In genomic region chr11:116986521-116987105, GRCh38 we compare ENCODE assay signal across 8 cellular contexts.
A peak's percentile ranks its signal among the peaks of the same experiment; 100 is the strongest.
DNase-seq lines count a peak whose midpoint lies in the region; ATAC-seq, FAIRE-seq and TF ChIP-seq lines count a peak whose summit lies in the region.

No MANE protein-coding gene starts in this region.

- no peak overlapping the region for H3K4me2 ChIP-seq in neural progenitor cell

- DNase-seq in GM06990 (ENCODE audit: extremely low read depth, insufficient read length) (peak; percentile 31), OCI-M1 (lab: John Stamatoyannopoulos, UW) (peak; percentile 64), pancreas (no peak), neural progenitor cell (ENCODE audit: low spot score) (no peak), NCI-H1930 (lab: John Stamatoyannopoulos, UW) (no peak), GM10266 (ENCODE audit: extremely low spot score) (no peak)

- H3K4me3 ChIP-seq in GM06990 (replicated peaks; ENCODE audit: low read depth, low read length): no peak overlapping the region; the same call in 1 of the 2 replicates
- H3K4me3 ChIP-seq in pancreas: no peak overlapping the region
- no peak overlapping the region for H3K4me3 ChIP-seq in neural progenitor cell

- H3K9me3 ChIP-seq in pancreas (no peaks in the 10 kb centered on the region), neural progenitor cell (ENCODE audit: low read depth) (no peaks in the 10 kb centered on the region)

- no peak overlapping the region for H3K27ac ChIP-seq in pancreas
- H3K27ac ChIP-seq in neural progenitor cell: no peak overlapping the region

- peaks cover 74% of the 10 kb centered on the region for H3K4me1 Mint-ChIP-seq in dendritic cell treated with granulocyte-macrophage colony-stimulating factor and Interleukin-4, amounts not matched to agents 40 ng/mL and 50 ng/mL, for 4 days (ENCODE audit: low read depth)
- peaks cover 27% of the 10 kb centered on the region for H3K4me1 Mint-ChIP-seq in neural progenitor cell

- H3K4me3 Mint-ChIP-seq in dendritic cell treated with granulocyte-macrophage colony-stimulating factor and Interleukin-4, amounts not matched to agents 40 ng/mL and 50 ng/mL, for 4 days: peak overlapping the region; percentile 68
- H3K4me3 Mint-ChIP-seq in neural progenitor cell: no peak overlapping the region

- H3K4me1 ChIP-seq in pancreas (peaks cover 14 to 34% (median 33%) of the 10 kb centered on the region in 3 donors), neural progenitor cell (peaks cover 23% of the 10 kb centered on the region)

- peaks cover 95% of the 10 kb centered on the region for H3K79me2 ChIP-seq in neural progenitor cell (ENCODE audit: low read depth)

- 70% methylated on average over 2 of the region's 2 CpGs for WGBS in pancreas, 2 donors

- no peak overlapping the region for H2AFZ ChIP-seq in neural progenitor cell (replicated peaks)

- no peaks in the 10 kb centered on the region for H3K36me3 Mint-ChIP-seq in dendritic cell treated with granulocyte-macrophage colony-stimulating factor and Interleukin-4, amounts not matched to agents 40 ng/mL and 50 ng/mL, for 4 days (ENCODE audit: low read depth)
- no peaks in the 10 kb centered on the region for H3K36me3 Mint-ChIP-seq in neural progenitor cell

- peak; percentile 48 for ATAC-seq in HG02610 (IDR thresholded peaks at IDR 0.05; ENCODE audit: unreplicated experiment)
- peak in 3 of 4 donors; percentile 27 to 48 (median 35) for ATAC-seq in pancreas

- intact Hi-C loops in dendritic cell treated with granulocyte-macrophage colony-stimulating factor and Interleukin-4, amounts not matched to agents 40 ng/mL and 50 ng/mL, for 4 days (cut with micrococcal nuclease): no loop called here
- intact Hi-C loops in pancreas (cut with DNase I): no loop called here

- H3K27me3 ChIP-seq in GM06990 (replicated peaks; ENCODE audit: control insufficient read depth, insufficient read depth, low read length) (no peaks in the 10 kb centered on the region), pancreas (no peaks in the 10 kb centered on the region), neural progenitor cell (no peaks in the 10 kb centered on the region)

- peaks cover 40% of the 10 kb centered on the region for H4K20me1 ChIP-seq in neural progenitor cell (ENCODE audit: low read depth)

- no peak for FAIRE-seq in pancreas (lab: Jason Lieb, UNC)

- H3F3A ChIP-seq in neural progenitor cell (ENCODE audit: low read depth): no peaks in the 10 kb centered on the region

- TF ChIP-seq CTCF in GM06990 (IDR thresholded peaks at IDR 0.05; ENCODE audit: insufficient read depth, low read length, poor library complexity, severe bottlenecking) (no peak), pancreas (IDR thresholded peaks at IDR 0.05) (no peak), neural progenitor cell (IDR thresholded peaks at IDR 0.05) (no peak), GM10266 (IDR thresholded peaks at IDR 0.05; ENCODE audit: control insufficient read depth, insufficient read depth, low read depth, missing control alignments) (no peak)

- no peak overlapping the region for H3K9ac ChIP-seq in neural progenitor cell

- peak overlapping the region; percentile 65 for H3K27ac Mint-ChIP-seq in dendritic cell treated with granulocyte-macrophage colony-stimulating factor and Interleukin-4, amounts not matched to agents 40 ng/mL and 50 ng/mL, for 4 days
- H3K27ac Mint-ChIP-seq in neural progenitor cell: no peak overlapping the region

- no peaks in the 10 kb centered on the region for H3K36me3 ChIP-seq in GM06990 (ENCODE audit: control insufficient read depth, insufficient read depth, low read length)
- H3K36me3 ChIP-seq in pancreas: no peaks in the 10 kb centered on the region
- H3K36me3 ChIP-seq in neural progenitor cell: no peaks in the 10 kb centered on the region

- H3K27me3 Mint-ChIP-seq in dendritic cell treated with granulocyte-macrophage colony-stimulating factor and Interleukin-4, amounts not matched to agents 40 ng/mL and 50 ng/mL, for 4 days: no peaks in the 10 kb centered on the region
- H3K27me3 Mint-ChIP-seq in neural progenitor cell (ENCODE audit: insufficient read depth, low read depth): peaks cover 2% of the 10 kb centered on the region

- no peaks in the 10 kb centered on the region for H3K9me3 Mint-ChIP-seq in dendritic cell treated with granulocyte-macrophage colony-stimulating factor and Interleukin-4, amounts not matched to agents 40 ng/mL and 50 ng/mL, for 4 days
- no peaks in the 10 kb centered on the region for H3K9me3 Mint-ChIP-seq in neural progenitor cell

Comparison
In these comparisons a context has a peak if more than half of its experiments do, and no peak if none do; other contexts are left out.
1. DNase-seq: peak in GM06990 (single experiment) and OCI-M1 (single experiment); none in pancreas (0 of 6), neural progenitor cell (single experiment), NCI-H1930 (0 of 2) and GM10266 (single experiment).